In the genomic region with DNA sequence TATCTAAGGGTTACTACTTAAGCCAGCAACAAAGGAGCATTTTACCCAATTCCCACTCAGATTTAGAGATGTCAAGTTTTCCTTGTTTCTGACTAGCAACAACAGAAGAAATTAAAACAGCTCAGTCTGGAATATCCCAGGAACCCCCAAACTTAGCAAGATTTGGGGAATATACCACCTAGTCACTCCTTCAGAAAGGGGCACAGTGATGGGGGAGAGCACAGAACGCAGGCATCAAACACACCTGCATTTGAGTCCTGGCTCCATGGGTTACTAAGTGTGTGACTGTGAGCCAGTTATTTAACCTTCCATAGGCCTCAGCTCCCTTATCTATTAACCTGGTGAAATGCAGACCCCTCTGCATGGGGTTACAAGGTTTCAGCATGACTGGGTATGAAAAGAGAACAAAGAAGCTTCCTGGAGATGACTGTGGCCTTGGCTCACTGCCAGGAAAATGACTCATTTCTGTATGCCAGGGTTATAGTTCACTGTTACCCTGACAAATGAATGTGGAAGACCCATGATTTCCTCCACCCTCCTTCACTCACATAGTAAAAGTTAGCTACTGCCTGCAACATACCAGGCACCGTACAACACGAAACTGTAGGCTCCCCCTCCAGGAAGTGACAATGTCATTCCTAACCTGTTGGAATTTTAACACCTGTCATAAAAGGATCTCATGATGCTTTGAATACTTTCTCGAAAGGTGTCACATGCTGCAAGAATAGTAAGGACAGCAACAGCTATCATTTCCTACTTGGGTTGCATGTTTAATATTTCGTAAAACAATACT, we compare ENCODE assay signal across 1 cellular context.
TF ChIP-seq lines count a peak whose summit lies in the region.

No MANE protein-coding gene starts in this region.

TF ChIP-seq in HEK293, 187 proteins besides CTCF, POLR2A, EP300 and RAD21 (continued from another document and continues in another):
- TF ChIP-seq, protein P1, sequence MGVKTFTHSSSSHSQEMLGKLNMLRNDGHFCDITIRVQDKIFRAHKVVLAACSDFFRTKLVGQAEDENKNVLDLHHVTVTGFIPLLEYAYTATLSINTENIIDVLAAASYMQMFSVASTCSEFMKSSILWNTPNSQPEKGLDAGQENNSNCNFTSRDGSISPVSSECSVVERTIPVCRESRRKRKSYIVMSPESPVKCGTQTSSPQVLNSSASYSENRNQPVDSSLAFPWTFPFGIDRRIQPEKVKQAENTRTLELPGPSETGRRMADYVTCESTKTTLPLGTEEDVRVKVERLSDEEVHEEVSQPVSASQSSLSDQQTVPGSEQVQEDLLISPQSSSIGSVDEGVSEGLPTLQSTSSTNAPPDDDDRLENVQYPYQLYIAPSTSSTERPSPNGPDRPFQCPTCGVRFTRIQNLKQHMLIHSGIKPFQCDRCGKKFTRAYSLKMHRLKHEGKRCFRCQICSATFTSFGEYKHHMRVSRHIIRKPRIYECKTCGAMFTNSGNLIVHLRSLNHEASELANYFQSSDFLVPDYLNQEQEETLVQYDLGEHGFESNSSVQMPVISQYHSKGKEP (tag by site-specific recombination; IDR thresholded peaks at IDR 0.05), result peak; percentile 87
- TF ChIP-seq ZNF292 (tag by site-specific recombination; IDR thresholded peaks at IDR 0.05; ENCODE audit: borderline replicate concordance, low read depth), result no peak
- TF ChIP-seq ZNF510 (tag by site-specific recombination; IDR thresholded peaks at IDR 0.05; ENCODE audit: insufficient replicate concordance), result no peak
- no peak for TF ChIP-seq HOXC10 (CRISPR knock-in tag; IDR thresholded peaks at IDR 0.05)
- TF ChIP-seq ZNF354C (tag by site-specific recombination; IDR thresholded peaks at IDR 0.05; ENCODE audit: borderline replicate concordance, low read depth), result no peak
- TF ChIP-seq SP7 (tag by site-specific recombination; IDR thresholded peaks at IDR 0.05), result peak; percentile 86
- TF ChIP-seq SCRT2 (tag by site-specific recombination; IDR thresholded peaks at IDR 0.05), result peak; percentile 71
- TF ChIP-seq, protein P2, sequence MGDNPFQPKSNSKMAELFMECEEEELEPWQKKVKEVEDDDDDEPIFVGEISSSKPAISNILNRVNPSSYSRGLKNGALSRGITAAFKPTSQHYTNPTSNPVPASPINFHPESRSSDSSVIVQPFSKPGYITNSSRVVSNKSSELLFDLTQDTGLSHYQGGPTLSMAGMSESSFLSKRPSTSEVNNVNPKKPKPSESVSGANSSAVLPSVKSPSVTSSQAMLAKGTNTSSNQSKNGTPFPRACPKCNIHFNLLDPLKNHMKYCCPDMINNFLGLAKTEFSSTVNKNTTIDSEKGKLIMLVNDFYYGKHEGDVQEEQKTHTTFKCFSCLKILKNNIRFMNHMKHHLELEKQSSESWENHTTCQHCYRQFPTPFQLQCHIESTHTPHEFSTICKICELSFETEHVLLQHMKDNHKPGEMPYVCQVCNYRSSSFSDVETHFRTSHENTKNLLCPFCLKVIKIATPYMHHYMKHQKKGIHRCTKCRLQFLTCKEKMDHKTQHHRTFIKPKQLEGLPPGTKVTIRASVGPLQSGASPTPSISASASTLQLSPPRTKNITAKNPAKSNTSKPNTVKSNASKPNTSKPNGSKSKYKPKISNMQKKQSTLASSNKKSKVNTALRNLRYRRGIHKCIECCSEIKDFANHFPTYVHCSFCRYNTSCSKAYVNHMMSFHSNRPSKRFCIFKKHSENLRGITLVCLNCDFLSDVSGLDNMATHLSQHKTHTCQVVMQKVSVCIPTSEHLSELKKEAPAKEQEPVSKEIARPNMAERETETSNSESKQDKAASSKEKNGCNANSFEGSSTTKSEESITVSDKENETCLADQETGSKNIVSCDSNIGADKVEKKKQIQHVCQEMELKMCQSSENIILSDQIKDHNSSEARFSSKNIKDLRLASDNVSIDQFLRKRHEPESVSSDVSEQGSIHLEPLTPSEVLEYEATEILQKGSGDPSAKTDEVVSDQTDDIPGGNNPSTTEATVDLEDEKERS (tag by site-specific recombination; IDR thresholded peaks at IDR 0.05), result no peak
- TF ChIP-seq KLF10 (tag by site-specific recombination; IDR thresholded peaks at IDR 0.05), result peak; percentile 77
- TF ChIP-seq ZNF394 (tag by site-specific recombination; IDR thresholded peaks at IDR 0.05; ENCODE audit: borderline replicate concordance), result no peak
- TF ChIP-seq ZBTB48 (tag by site-specific recombination; IDR thresholded peaks at IDR 0.05), result no peak
- TF ChIP-seq ZNF555 (tag by site-specific recombination; conservative IDR thresholded peaks at IDR 0.05), result no peak
- no peak for TF ChIP-seq ZNF266 (tag by site-specific recombination; IDR thresholded peaks at IDR 0.05; ENCODE audit: low read depth)
- TF ChIP-seq, protein P3, sequence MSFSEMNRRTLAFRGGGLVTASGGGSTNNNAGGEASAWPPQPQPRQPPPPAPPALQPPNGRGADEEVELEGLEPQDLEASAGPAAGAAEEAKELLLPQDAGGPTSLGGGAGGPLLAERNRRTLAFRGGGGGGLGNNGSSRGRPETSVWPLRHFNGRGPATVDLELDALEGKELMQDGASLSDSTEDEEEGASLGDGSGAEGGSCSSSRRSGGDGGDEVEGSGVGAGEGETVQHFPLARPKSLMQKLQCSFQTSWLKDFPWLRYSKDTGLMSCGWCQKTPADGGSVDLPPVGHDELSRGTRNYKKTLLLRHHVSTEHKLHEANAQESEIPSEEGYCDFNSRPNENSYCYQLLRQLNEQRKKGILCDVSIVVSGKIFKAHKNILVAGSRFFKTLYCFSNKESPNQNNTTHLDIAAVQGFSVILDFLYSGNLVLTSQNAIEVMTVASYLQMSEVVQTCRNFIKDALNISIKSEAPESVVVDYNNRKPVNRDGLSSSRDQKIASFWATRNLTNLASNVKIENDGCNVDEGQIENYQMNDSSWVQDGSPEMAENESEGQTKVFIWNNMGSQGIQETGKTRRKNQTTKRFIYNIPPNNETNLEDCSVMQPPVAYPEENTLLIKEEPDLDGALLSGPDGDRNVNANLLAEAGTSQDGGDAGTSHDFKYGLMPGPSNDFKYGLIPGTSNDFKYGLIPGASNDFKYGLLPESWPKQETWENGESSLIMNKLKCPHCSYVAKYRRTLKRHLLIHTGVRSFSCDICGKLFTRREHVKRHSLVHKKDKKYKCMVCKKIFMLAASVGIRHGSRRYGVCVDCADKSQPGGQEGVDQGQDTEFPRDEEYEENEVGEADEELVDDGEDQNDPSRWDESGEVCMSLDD (tag by site-specific recombination; IDR thresholded peaks at IDR 0.05), result 0 out of 2 replicates have a peak, but pooled peaks have one; percentile 55
- no peak for TF ChIP-seq ZFP37 (tag by site-specific recombination; IDR thresholded peaks at IDR 0.05)
- peak; percentile 76; the same call in 1 of the 2 replicates for TF ChIP-seq ZNF664 (tag by site-specific recombination; IDR thresholded peaks at IDR 0.05)
- TF ChIP-seq MEIS1 (CRISPR knock-in tag; IDR thresholded peaks at IDR 0.05; ENCODE audit: borderline replicate concordance), result no peak
- TF ChIP-seq ZNF248 (tag by site-specific recombination; IDR thresholded peaks at IDR 0.05), result no peak
- TF ChIP-seq ZNF24 (tag by site-specific recombination; IDR thresholded peaks at IDR 0.05), result peak; percentile 70; the same call in 1 of the 2 replicates
- TF ChIP-seq ZNF76 (tag by site-specific recombination; IDR thresholded peaks at IDR 0.05; ENCODE audit: borderline replicate concordance, low read depth), result no peak
- no peak for TF ChIP-seq ZBTB1 (tag by site-specific recombination; IDR thresholded peaks at IDR 0.05)
- TF ChIP-seq ZNF274 (IDR thresholded peaks at IDR 0.05; ENCODE audit: low read length), result no peak
- TF ChIP-seq ZNF274 (tag by site-specific recombination; IDR thresholded peaks at IDR 0.05; ENCODE audit: borderline replicate concordance), result no peak
- TF ChIP-seq ZNF776 (tag by site-specific recombination; IDR thresholded peaks at IDR 0.05; ENCODE audit: borderline replicate concordance), result no peak
- no peak for TF ChIP-seq ZNF239 (tag by site-specific recombination; IDR thresholded peaks at IDR 0.05)
- no peak for TF ChIP-seq ZNF16 (tag by site-specific recombination; IDR thresholded peaks at IDR 0.05; ENCODE audit: low read depth)
- TF ChIP-seq ZNF121 (tag by site-specific recombination; IDR thresholded peaks at IDR 0.05), result no peak
- TF ChIP-seq, protein P4, sequence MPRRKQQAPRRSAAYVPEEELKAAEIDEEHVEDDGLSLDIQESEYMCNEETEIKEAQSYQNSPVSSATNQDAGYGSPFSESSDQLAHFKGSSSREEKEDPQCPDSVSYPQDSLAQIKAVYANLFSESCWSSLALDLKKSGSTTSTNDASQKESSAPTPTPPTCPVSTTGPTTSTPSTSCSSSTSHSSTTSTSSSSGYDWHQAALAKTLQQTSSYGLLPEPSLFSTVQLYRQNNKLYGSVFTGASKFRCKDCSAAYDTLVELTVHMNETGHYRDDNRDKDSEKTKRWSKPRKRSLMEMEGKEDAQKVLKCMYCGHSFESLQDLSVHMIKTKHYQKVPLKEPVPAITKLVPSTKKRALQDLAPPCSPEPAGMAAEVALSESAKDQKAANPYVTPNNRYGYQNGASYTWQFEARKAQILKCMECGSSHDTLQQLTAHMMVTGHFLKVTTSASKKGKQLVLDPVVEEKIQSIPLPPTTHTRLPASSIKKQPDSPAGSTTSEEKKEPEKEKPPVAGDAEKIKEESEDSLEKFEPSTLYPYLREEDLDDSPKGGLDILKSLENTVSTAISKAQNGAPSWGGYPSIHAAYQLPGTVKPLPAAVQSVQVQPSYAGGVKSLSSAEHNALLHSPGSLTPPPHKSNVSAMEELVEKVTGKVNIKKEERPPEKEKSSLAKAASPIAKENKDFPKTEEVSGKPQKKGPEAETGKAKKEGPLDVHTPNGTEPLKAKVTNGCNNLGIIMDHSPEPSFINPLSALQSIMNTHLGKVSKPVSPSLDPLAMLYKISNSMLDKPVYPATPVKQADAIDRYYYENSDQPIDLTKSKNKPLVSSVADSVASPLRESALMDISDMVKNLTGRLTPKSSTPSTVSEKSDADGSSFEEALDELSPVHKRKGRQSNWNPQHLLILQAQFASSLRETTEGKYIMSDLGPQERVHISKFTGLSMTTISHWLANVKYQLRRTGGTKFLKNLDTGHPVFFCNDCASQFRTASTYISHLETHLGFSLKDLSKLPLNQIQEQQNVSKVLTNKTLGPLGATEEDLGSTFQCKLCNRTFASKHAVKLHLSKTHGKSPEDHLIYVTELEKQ (tag by site-specific recombination; IDR thresholded peaks at IDR 0.05; ENCODE audit: borderline replicate concordance), result 0 out of 2 replicates have a peak, but pooled peaks have one; percentile 8
- TF ChIP-seq, protein P5, sequence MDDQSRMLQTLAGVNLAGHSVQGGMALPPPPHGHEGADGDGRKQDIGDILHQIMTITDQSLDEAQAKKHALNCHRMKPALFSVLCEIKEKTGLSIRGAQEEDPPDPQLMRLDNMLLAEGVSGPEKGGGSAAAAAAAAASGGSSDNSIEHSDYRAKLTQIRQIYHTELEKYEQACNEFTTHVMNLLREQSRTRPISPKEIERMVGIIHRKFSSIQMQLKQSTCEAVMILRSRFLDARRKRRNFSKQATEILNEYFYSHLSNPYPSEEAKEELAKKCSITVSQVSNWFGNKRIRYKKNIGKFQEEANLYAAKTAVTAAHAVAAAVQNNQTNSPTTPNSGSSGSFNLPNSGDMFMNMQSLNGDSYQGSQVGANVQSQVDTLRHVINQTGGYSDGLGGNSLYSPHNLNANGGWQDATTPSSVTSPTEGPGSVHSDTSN (CRISPR knock-in tag; IDR thresholded peaks at IDR 0.05), result no peak
- no peak for TF ChIP-seq ZNF23 (tag by site-specific recombination; IDR thresholded peaks at IDR 0.05; ENCODE audit: borderline replicate concordance)
- peak; percentile 65 for TF ChIP-seq ZNF629 (tag by site-specific recombination; IDR thresholded peaks at IDR 0.05)
- no peak for TF ChIP-seq GLI2 (tag by site-specific recombination; IDR thresholded peaks at IDR 0.05; ENCODE audit: borderline replicate concordance, low read depth)
- TF ChIP-seq ZNF768 (tag by site-specific recombination; IDR thresholded peaks at IDR 0.05), result no peak
- TF ChIP-seq ZNF792 (tag by site-specific recombination; IDR thresholded peaks at IDR 0.05), result no peak
- TF ChIP-seq ZNF624 (tag by site-specific recombination; IDR thresholded peaks at IDR 0.05), result 0 out of 2 replicates have a peak, but pooled peaks have one; percentile 34
- no peak for TF ChIP-seq ZNF175 (tag by site-specific recombination; IDR thresholded peaks at IDR 0.05)
- TF ChIP-seq ZNF114 (tag by site-specific recombination; IDR thresholded peaks at IDR 0.05), result no peak
- TF ChIP-seq EGR2 (tag by site-specific recombination; IDR thresholded peaks at IDR 0.05; ENCODE audit: low read depth), result no peak
- peak; percentile 74 for TF ChIP-seq IKZF3 (tag by site-specific recombination; IDR thresholded peaks at IDR 0.05)
- no peak for TF ChIP-seq GFI1B (tag by site-specific recombination; IDR thresholded peaks at IDR 0.05)
- no peak; the same call in 1 of the 2 replicates for TF ChIP-seq ZBTB17 (tag by site-specific recombination; IDR thresholded peaks at IDR 0.05)
- no peak for TF ChIP-seq ZNF548 (tag by site-specific recombination; IDR thresholded peaks at IDR 0.05)
- TF ChIP-seq ZNF549 (tag by site-specific recombination; IDR thresholded peaks at IDR 0.05), result 0 out of 2 replicates have a peak, but pooled peaks have one; percentile 46
- TF ChIP-seq ZNF350 (tag by site-specific recombination; IDR thresholded peaks at IDR 0.05), result peak; percentile 61; the same call in 1 of the 2 replicates
- no peak for TF ChIP-seq ZNF610 (tag by site-specific recombination; IDR thresholded peaks at IDR 0.05; ENCODE audit: borderline replicate concordance)
- TF ChIP-seq, protein P6, sequence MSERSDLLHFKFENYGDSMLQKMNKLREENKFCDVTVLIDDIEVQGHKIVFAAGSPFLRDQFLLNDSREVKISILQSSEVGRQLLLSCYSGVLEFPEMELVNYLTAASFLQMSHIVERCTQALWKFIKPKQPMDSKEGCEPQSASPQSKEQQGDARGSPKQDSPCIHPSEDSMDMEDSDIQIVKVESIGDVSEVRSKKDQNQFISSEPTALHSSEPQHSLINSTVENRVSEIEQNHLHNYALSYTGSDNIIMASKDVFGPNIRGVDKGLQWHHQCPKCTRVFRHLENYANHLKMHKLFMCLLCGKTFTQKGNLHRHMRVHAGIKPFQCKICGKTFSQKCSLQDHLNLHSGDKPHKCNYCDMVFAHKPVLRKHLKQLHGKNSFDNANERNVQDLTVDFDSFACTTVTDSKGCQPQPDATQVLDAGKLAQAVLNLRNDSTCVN (tag by site-specific recombination; optimal IDR thresholded peaks at IDR 0.05), result no peak
- TF ChIP-seq, protein P7, sequence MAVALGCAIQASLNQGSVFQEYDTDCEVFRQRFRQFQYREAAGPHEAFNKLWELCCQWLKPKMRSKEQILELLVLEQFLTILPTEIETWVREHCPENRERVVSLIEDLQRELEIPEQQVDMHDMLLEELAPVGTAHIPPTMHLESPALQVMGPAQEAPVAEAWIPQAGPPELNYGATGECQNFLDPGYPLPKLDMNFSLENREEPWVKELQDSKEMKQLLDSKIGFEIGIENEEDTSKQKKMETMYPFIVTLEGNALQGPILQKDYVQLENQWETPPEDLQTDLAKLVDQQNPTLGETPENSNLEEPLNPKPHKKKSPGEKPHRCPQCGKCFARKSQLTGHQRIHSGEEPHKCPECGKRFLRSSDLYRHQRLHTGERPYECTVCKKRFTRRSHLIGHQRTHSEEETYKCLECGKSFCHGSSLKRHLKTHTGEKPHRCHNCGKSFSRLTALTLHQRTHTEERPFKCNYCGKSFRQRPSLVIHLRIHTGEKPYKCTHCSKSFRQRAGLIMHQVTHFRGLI (tag by site-specific recombination; IDR thresholded peaks at IDR 0.05), result no peak
